ENCODE assay signal across 19 cellular contexts in genomic region chr2:212088353-212088752, GRCh38.
A peak's percentile ranks its signal among the peaks of the same experiment; 100 is the strongest.
DNase-seq lines count a peak whose midpoint lies in the region; ATAC-seq and TF ChIP-seq lines count a peak whose summit lies in the region.
"Had no signal": no experiment of that assay in that cellular context is flagged by ENCODE, and none has a peak within 500 bp of the region (broad histone marks: within the 10 kb centered on the region; RNA-seq: fewer than 3 reads in every experiment).

No MANE protein-coding gene starts in this region.

- no peak overlapping the region for H2AK5ac ChIP-seq in IMR-90 (ENCODE audit: low read depth, low read length)

- H4K20me1 ChIP-seq in IMR-90 (ENCODE audit: insufficient read depth, low read length), result no peaks in the 10 kb centered on the region

- H2BK20ac ChIP-seq in IMR-90 (ENCODE audit: low read depth, low read length), result no peak overlapping the region

- no peak overlapping the region for H3K23ac ChIP-seq in IMR-90 (ENCODE audit: low read depth, low read length)

- POLR2A ChIA-PET in IMR-90 (lab: Charles Lee; ENCODE audit: unreplicated experiment), result no interaction called here
- POLR2A ChIA-PET in activated CD8-positive, alpha-beta T cell treated with anti-CD3 and anti-CD28 coated beads, Interleukin-2, amount 10 ng/mL, durations not matched to agents 7 days and 5 days (lab: Charles Lee), result no interaction called here

- dilution Hi-C loops in IMR-90 (cut with HindIII; ENCODE audit: low sequenced_read_pairs, unreplicated experiment), result no loop called here

- WGBS in IMR-90 (ENCODE audit: extremely low coverage in 2 of 2, insufficient read length in 1 of 2), 2 experiments, result no CpG with 5 or more reads among the region's 1 CpG

- no peak overlapping the region for H2AK9ac ChIP-seq in IMR-90 (replicated peaks; ENCODE audit: low read depth, low read length, poor library complexity)

- H3K14ac ChIP-seq in IMR-90 (replicated peaks; ENCODE audit: low read depth, low read length), result no peak overlapping the region

- no peaks in the 10 kb centered on the region for H3K36me3 Mint-ChIP-seq in activated CD8-positive, alpha-beta T cell treated with anti-CD3 and anti-CD28 coated beads, Interleukin-2, amount 10 ng/mL, durations not matched to agents 7 days and 5 days (ENCODE audit: low read depth)
- H3K36me3 Mint-ChIP-seq: CD14-positive monocyte, T-cell had no signal

- H3K79me1 ChIP-seq in IMR-90 (ENCODE audit: low read depth in 1 of 2, low read length in 2 of 2), result no peaks in the 10 kb centered on the region

- TF ChIP-seq CTCF in IMR-90 (conservative IDR thresholded peaks at IDR 0.05; ENCODE audit: low read depth, low read length) (no peak), uterus (IDR thresholded peaks at IDR 0.05) (no peak)

- no peak overlapping the region for H4K91ac ChIP-seq in IMR-90 (ENCODE audit: insufficient read depth, low read depth, low read length)

- no peak overlapping the region for H3K4me3 ChIP-seq in IMR-90 (ENCODE audit: insufficient read depth, low read depth, low read length)
- no peak overlapping the region for H3K4me3 ChIP-seq in uterus
- H3K4me3 ChIP-seq: SK-N-MC had no signal

- H3K56ac ChIP-seq in IMR-90 (ENCODE audit: extremely low read depth, insufficient read depth, low read length), result no peak overlapping the region

- no peak overlapping the region for H4K5ac ChIP-seq in IMR-90 (ENCODE audit: low read depth, low read length)

- in situ Hi-C loops in IMR-90 (cut with MboI; ENCODE audit: low sequenced_read_pairs), result no loop called here

- no peak overlapping the region for H2AFZ ChIP-seq in IMR-90 (replicated peaks; ENCODE audit: low read length, poor library complexity)

- H2BK120ac ChIP-seq in IMR-90 (ENCODE audit: low read depth, low read length), result no peak overlapping the region

- TF ChIP-seq POLR2A in IMR-90 (IDR thresholded peaks at IDR 0.05; ENCODE audit: low read depth, low read length) (no peak), uterus (IDR thresholded peaks at IDR 0.05) (no peak)

- no peak overlapping the region for H3K4me3 Mint-ChIP-seq in activated CD8-positive, alpha-beta T cell treated with anti-CD3 and anti-CD28 coated beads, Interleukin-2, amount 10 ng/mL, durations not matched to agents 7 days and 5 days
- H3K4me3 Mint-ChIP-seq: CD14-positive monocyte, T-cell had no signal

- H2BK15ac ChIP-seq in IMR-90 (ENCODE audit: low read depth, low read length), result no peak overlapping the region

- H3K4me1 ChIP-seq in IMR-90 (ENCODE audit: control insufficient read depth, insufficient read depth, low read length) (no peaks in the 10 kb centered on the region), uterus (no peaks in the 10 kb centered on the region)

- peak; percentile 52 for ATAC-seq in GM18511 (IDR thresholded peaks at IDR 0.05; ENCODE audit: unreplicated experiment)
- ATAC-seq in GM18870 (IDR thresholded peaks at IDR 0.05; ENCODE audit: unreplicated experiment), result peak; percentile 66
- no peak for ATAC-seq in IMR-90 (ENCODE audit: low read depth)
- no peak for ATAC-seq in activated CD8-positive, alpha-beta T cell treated with anti-CD3 and anti-CD28 coated beads, Interleukin-2, amount 10 ng/mL, durations not matched to agents 7 days and 5 days
- ATAC-seq: T-cell had no signal

- H3K9ac ChIP-seq in IMR-90 (ENCODE audit: low read depth, low read length), result no peak overlapping the region

- H3K27ac ChIP-seq in IMR-90 (ENCODE audit: insufficient read depth, low read length) (no peak overlapping the region), uterus (no peak overlapping the region)
- H3K27ac ChIP-seq: HL-60, SK-N-MC had no signal

- H3K27me3 Mint-ChIP-seq in activated CD8-positive, alpha-beta T cell treated with anti-CD3 and anti-CD28 coated beads, Interleukin-2, amount 10 ng/mL, durations not matched to agents 7 days and 5 days (ENCODE audit: low read depth), result no peaks in the 10 kb centered on the region
- H3K27me3 Mint-ChIP-seq: T-cell had no signal

- H3K9me3 ChIP-seq in IMR-90 (ENCODE audit: control insufficient read depth, insufficient read depth, low read length) (no peaks in the 10 kb centered on the region), uterus (no peaks in the 10 kb centered on the region)

- H3K27ac Mint-ChIP-seq in activated CD8-positive, alpha-beta T cell treated with anti-CD3 and anti-CD28 coated beads, Interleukin-2, amount 10 ng/mL, durations not matched to agents 7 days and 5 days, result no peak overlapping the region
- H3K27ac Mint-ChIP-seq: CD14-positive monocyte, T-cell had no signal

- H3K36me3 ChIP-seq in IMR-90 (ENCODE audit: control insufficient read depth, insufficient read depth, low read length) (no peaks in the 10 kb centered on the region), uterus (no peaks in the 10 kb centered on the region)

- no peak for TF ChIP-seq RAD21 in IMR-90 (IDR thresholded peaks at IDR 0.05; ENCODE audit: low read length)

- H3K9me3 Mint-ChIP-seq in activated CD8-positive, alpha-beta T cell treated with anti-CD3 and anti-CD28 coated beads, Interleukin-2, amount 10 ng/mL, durations not matched to agents 7 days and 5 days (ENCODE audit: insufficient read depth), result no peaks in the 10 kb centered on the region
- H3K9me3 Mint-ChIP-seq: CD14-positive monocyte had no signal

- no peak overlapping the region for H2BK5ac ChIP-seq in IMR-90 (ENCODE audit: low read depth, low read length, poor library complexity, severe bottlenecking)

- H3K27me3 ChIP-seq in IMR-90 (ENCODE audit: control insufficient read depth, insufficient read depth, low read length) (no peaks in the 10 kb centered on the region), uterus (no peaks in the 10 kb centered on the region)

- DNase-seq in IMR-90 (no peak), OCI-M1 (lab: John Stamatoyannopoulos, UW) (peak; percentile 44), SKM-1 (lab: John Stamatoyannopoulos, UW; ENCODE audit: unreplicated experiment) (no peak), GM03348 (ENCODE audit: low spot score) (no peak), uterus (no peak)
- DNase-seq in activated CD8-positive, alpha-beta T cell treated with anti-CD3 and anti-CD28 coated beads, Interleukin-2, amount 10 ng/mL, durations not matched to agents 7 days and 5 days, result no peak
- DNase-seq: DMS 273 treated with DMSO at 0.1 percent for 48 hours, GOT3, NCI-H1092, NCI-H2081 treated with DMSO at 0.1 percent for 48 hours, NCI-H2227 treated with DMSO at 0.1 percent for 48 hours, NCI-H524 treated with DMSO at 0.1 percent for 48 hours, T-cell, T-helper 9 cell had no signal

- H3K4me1 Mint-ChIP-seq in activated CD8-positive, alpha-beta T cell treated with anti-CD3 and anti-CD28 coated beads, Interleukin-2, amount 10 ng/mL, durations not matched to agents 7 days and 5 days (ENCODE audit: low read depth), result no peaks in the 10 kb centered on the region
- H3K4me1 Mint-ChIP-seq: CD14-positive monocyte, T-cell had no signal

- H3K4ac ChIP-seq in IMR-90 (ENCODE audit: low read depth, low read length), result no peak overlapping the region

- CTCF ChIA-PET in IMR-90 (lab: Yijun Ruan, JAX), result no interaction called here
- CTCF ChIA-PET in activated CD8-positive, alpha-beta T cell treated with anti-CD3 and anti-CD28 coated beads, Interleukin-2, amount 10 ng/mL, durations not matched to agents 7 days and 5 days (lab: Charles Lee), result no interaction called here

- H4K8ac ChIP-seq in IMR-90 (ENCODE audit: low read depth in 2 of 2, low read length in 2 of 2), result no peak overlapping the region

- no peak overlapping the region for H3K4me2 ChIP-seq in IMR-90 (ENCODE audit: low read depth, low read length)

- no TSS peak for BruUV-seq in IMR-90 (replicated peaks; lab: Mats Ljungman, UMichigan)

- H3K9me1 ChIP-seq in IMR-90 (ENCODE audit: insufficient read depth, low read length), result no peaks in the 10 kb centered on the region

- no peak overlapping the region for H3K18ac ChIP-seq in IMR-90 (ENCODE audit: low read depth, low read length)

- intact Hi-C loops in IMR-90 (cut with micrococcal nuclease), result no loop called here
- intact Hi-C loops in uterus (cut with DNase I; ENCODE audit: low total_unique reads), result no loop called here

TF ChIP-seq in IMR-90, 13 proteins besides CTCF, POLR2A, EP300 and RAD21:
- TF ChIP-seq MXI1 (IDR thresholded peaks at IDR 0.05; ENCODE audit: borderline replicate concordance, low read depth, low read length), result no peak
- no peak for TF ChIP-seq RCOR1 (IDR thresholded peaks at IDR 0.05; ENCODE audit: insufficient replicate concordance, low read length)
- TF ChIP-seq CEBPB (IDR thresholded peaks at IDR 0.05; ENCODE audit: low read depth, low read length), result peak; percentile 69; the same call in 1 of the 2 replicates
- no peak for TF ChIP-seq CHD1 (IDR thresholded peaks at IDR 0.05; ENCODE audit: low read depth, low read length)
- no peak for TF ChIP-seq BHLHE40 (IDR thresholded peaks at IDR 0.05; ENCODE audit: low read depth, low read length)
- TF ChIP-seq FOS (IDR thresholded peaks at IDR 0.05; ENCODE audit: low read depth, low read length), result no peak
- no peak for TF ChIP-seq NFE2L2 (IDR thresholded peaks at IDR 0.05; ENCODE audit: low read depth, low read length)

Comparison
In these comparisons a context has a peak if more than half of its experiments do, and no peak if none do; other contexts are left out.
1. ATAC-seq: peak in GM18511 (single experiment) and GM18870 (single experiment); none in IMR-90 (single experiment) and activated CD8-positive, alpha-beta T cell treated with anti-CD3 and anti-CD28 coated beads, Interleukin-2, amount 10 ng/mL, durations not matched to agents 7 days and 5 days (single experiment).